18 cellular contexts compared by ENCODE assay signal in the genomic region with DNA sequence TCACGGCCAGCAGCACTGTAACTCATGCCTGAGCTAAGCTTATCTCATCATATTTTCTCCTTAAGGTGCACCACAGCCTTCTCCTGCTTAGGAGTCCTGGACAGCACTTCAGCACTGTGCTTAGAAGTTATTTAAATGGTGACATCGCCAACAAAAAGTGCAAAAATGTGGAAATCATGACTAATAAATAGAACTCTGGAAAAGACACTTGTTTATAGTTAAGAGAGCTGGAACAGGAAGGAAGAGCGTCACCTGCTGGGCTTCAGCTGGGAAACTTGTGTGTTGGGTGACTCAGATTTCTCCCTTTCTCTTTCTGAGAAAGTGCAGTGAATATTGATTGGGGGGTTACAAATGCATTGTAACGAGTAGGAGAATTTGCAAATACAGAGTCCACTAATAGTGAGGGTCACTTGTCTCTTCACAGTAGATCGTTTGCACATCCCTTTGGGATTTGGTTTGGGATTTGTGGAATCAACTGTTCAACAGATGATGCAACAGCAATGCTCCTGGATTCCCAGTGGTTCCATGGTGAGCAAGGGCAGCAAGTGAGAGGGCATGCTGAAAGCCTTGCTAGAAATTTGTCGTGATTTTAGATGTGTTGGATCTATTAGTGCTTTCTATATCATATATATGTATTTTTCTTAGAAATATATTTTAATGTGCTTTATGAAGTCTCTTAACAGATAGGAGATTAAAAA.
DNase-seq lines count a peak whose midpoint lies in the region; ATAC-seq, FAIRE-seq and TF ChIP-seq lines count a peak whose summit lies in the region.
"Had no signal": no experiment of that assay in that cellular context is flagged by ENCODE, and none has a peak within 500 bp of the region (broad histone marks: within the 10 kb centered on the region; RNA-seq: fewer than 3 reads in every experiment).

No MANE protein-coding gene starts in this region.

- no peak overlapping the region for H3K4me3 Mint-ChIP-seq in activated T-helper 2 cell treated with anti-CD3 and anti-CD28 coated beads, Interferon-gamma antibody, Interleukin-2, Interleukin-4, amounts not matched to agents 10 μg/mL and 5 μg/mL and 100 μg/mL, durations not matched to agents 14 hours and 24 hours and 36 hours (ENCODE audit: low read depth)
- H3K4me3 Mint-ChIP-seq in activated naive CD4-positive, alpha-beta T cell treated with anti-CD3 and anti-CD28 coated beads for 36 hours: no peak overlapping the region
- H3K4me3 Mint-ChIP-seq: activated T-cell treated with anti-CD3 and anti-CD28 coated beads, Interleukin-2, amount 50 U/mL, for 72 hours had no signal

- no peaks in the 10 kb centered on the region for H3K79me2 ChIP-seq in H1 (ENCODE audit: control insufficient read depth in 1 of 2, insufficient read depth in 2 of 2, low read length in 2 of 2)

- no peak overlapping the region for H3K4me3 ChIP-seq in MG63
- H3K4me3 ChIP-seq in H1 (ENCODE audit: extremely low read depth in 1 of 4, insufficient read depth in 2 of 4, low read depth in 3 of 4, low read length in 4 of 4): no peak overlapping the region
- no peak overlapping the region for H3K4me3 ChIP-seq in right lobe of liver
- no peak overlapping the region for H3K4me3 ChIP-seq in ascending aorta
- H3K4me3 ChIP-seq: left lung had no signal

- 0 out of 2 replicates have a peak overlapping the region, but pooled peaks have one; percentile 21 for H2BK20ac ChIP-seq in H1 (ENCODE audit: low read length)

- TF ChIP-seq RAD21 in H1 (IDR thresholded peaks at IDR 0.05 in 1 of 2, conservative IDR thresholded peaks at IDR 0.05 in 1 of 2; ENCODE audit: low read depth in 2 of 2, low read length in 2 of 2): peak; percentile 24 to 30

- FAIRE-seq in H1 (lab: Jason Lieb, UNC): no peak
- no peak for FAIRE-seq in GM12891 (lab: Jason Lieb, UNC)

- intact Hi-C loops in right lobe of liver (cut with DNase I): no loop called here
- intact Hi-C loops in ascending aorta (cut with DNase I): no loop called here
- intact Hi-C loops in activated T-helper 2 cell treated with anti-CD3 and anti-CD28 coated beads, Interferon-gamma antibody, Interleukin-2, Interleukin-4, amounts not matched to agents 10 μg/mL and 5 μg/mL and 100 μg/mL, durations not matched to agents 14 hours and 24 hours and 36 hours (cut with micrococcal nuclease): no loop called here
- intact Hi-C loops in activated naive CD4-positive, alpha-beta T cell treated with anti-CD3 and anti-CD28 coated beads for 36 hours (cut with micrococcal nuclease): no loop called here

- no peaks in the 10 kb centered on the region for H3K27me3 Mint-ChIP-seq in activated T-helper 2 cell treated with anti-CD3 and anti-CD28 coated beads, Interferon-gamma antibody, Interleukin-2, Interleukin-4, amounts not matched to agents 10 μg/mL and 5 μg/mL and 100 μg/mL, durations not matched to agents 14 hours and 24 hours and 36 hours (ENCODE audit: low read depth)
- peaks cover 12% of the 10 kb centered on the region for H3K27me3 Mint-ChIP-seq in activated naive CD4-positive, alpha-beta T cell treated with anti-CD3 and anti-CD28 coated beads for 36 hours (ENCODE audit: low read depth)

- H3K4me1 ChIP-seq in H1 (replicated peaks in 1 of 4; ENCODE audit: control insufficient read depth in 3 of 4, insufficient read depth in 4 of 4, low read length in 3 of 4) (no peaks in the 10 kb centered on the region), right lobe of liver (no peaks in the 10 kb centered on the region), ascending aorta (no peaks in the 10 kb centered on the region)
- H3K4me1 ChIP-seq: Caco-2, left lung had no signal

- H4K91ac ChIP-seq in H1 (replicated peaks; ENCODE audit: insufficient read length, low read length): peak overlapping the region; percentile 26

- no peak overlapping the region for H3K27ac Mint-ChIP-seq in activated T-helper 2 cell treated with anti-CD3 and anti-CD28 coated beads, Interferon-gamma antibody, Interleukin-2, Interleukin-4, amounts not matched to agents 10 μg/mL and 5 μg/mL and 100 μg/mL, durations not matched to agents 14 hours and 24 hours and 36 hours
- no peak overlapping the region for H3K27ac Mint-ChIP-seq in activated naive CD4-positive, alpha-beta T cell treated with anti-CD3 and anti-CD28 coated beads for 36 hours
- H3K27ac Mint-ChIP-seq: activated T-cell treated with anti-CD3 and anti-CD28 coated beads, Interleukin-2, amount 50 U/mL, for 72 hours had no signal

- H3K4ac ChIP-seq in H1 (replicated peaks; ENCODE audit: insufficient read length, low read depth, low read length): no peak overlapping the region

- H2AFZ ChIP-seq in H1 (ENCODE audit: low read length): peak overlapping the region; percentile 97

- no peaks in the 10 kb centered on the region for H3K36me3 ChIP-seq in MG63
- H3K36me3 ChIP-seq in H1 (ENCODE audit: control insufficient read depth in 2 of 4, insufficient read depth in 4 of 4, low read length in 3 of 4): no peaks in the 10 kb centered on the region
- H3K36me3 ChIP-seq in right lobe of liver: no peaks in the 10 kb centered on the region
- no peaks in the 10 kb centered on the region for H3K36me3 ChIP-seq in ascending aorta
- H3K36me3 ChIP-seq: left lung had no signal

- H3K79me1 ChIP-seq in H1 (ENCODE audit: low read depth, low read length): no peaks in the 10 kb centered on the region

- 0 out of 4 replicates have a peak overlapping the region, but pooled peaks of 1 of the 2 experiments have one; percentile 11 for H3K4me2 ChIP-seq in H1 (ENCODE audit: insufficient read depth in 1 of 2, low read depth in 2 of 2, low read length in 2 of 2)

- POLR2A ChIA-PET in H1 (lab: Charles Lee; ENCODE audit: partially characterized antibody): no interaction called here

- peak; percentile 26 for DNase-seq in ELF-1 (ENCODE audit: low read depth, low spot score)
- DNase-seq in MG63: peak; percentile 33
- no peak for DNase-seq in H1 (ENCODE audit: low read depth in 1 of 2, low spot score in 2 of 2)
- no peak for DNase-seq in right lobe of liver
- DNase-seq in ascending aorta (ENCODE audit: low spot score in 2 of 2): no peak
- DNase-seq in activated T-helper 2 cell treated with anti-CD3 and anti-CD28 coated beads, Interferon-gamma antibody, Interleukin-2, Interleukin-4, amounts not matched to agents 10 μg/mL and 5 μg/mL and 100 μg/mL, durations not matched to agents 14 hours and 24 hours and 36 hours (ENCODE audit: low spot score): no peak
- DNase-seq in GM12891 (ENCODE audit: insufficient read length, low spot score): no peak
- DNase-seq in activated naive CD4-positive, alpha-beta T cell treated with anti-CD3 and anti-CD28 coated beads for 36 hours: no peak
- DNase-seq: activated CD4-positive, CD25-positive, alpha-beta regulatory T cell treated with anti-CD3 and anti-CD28 coated beads, Interleukin-2, amount 50 U/mL, for 72 hours; activated T-cell treated with anti-CD3 and anti-CD28 coated beads, Interleukin-2, amount 50 U/mL, for 72 hours; foreskin melanocyte; left lung; NCI-H1092 treated with DMSO at 0.1 percent for 48 hours; NCI-H526 treated with DMSO at 0.1 percent for 48 hours; nucleus accumbens; stimulated activated naive CD4-positive, alpha-beta T cell had no signal

- no peaks in the 10 kb centered on the region for H3K9me3 ChIP-seq in MG63
- H3K9me3 ChIP-seq in H1 (ENCODE audit: insufficient read depth in 2 of 2, low read depth in 1 of 2, low read length in 1 of 2): no peaks in the 10 kb centered on the region
- no peaks in the 10 kb centered on the region for H3K9me3 ChIP-seq in right lobe of liver
- H3K9me3 ChIP-seq in ascending aorta: no peaks in the 10 kb centered on the region
- H3K9me3 ChIP-seq: Caco-2 had no signal

- H4K20me1 ChIP-seq in H1 (replicated peaks in 1 of 2; ENCODE audit: control insufficient read depth in 1 of 2, insufficient read depth in 2 of 2, low read length in 2 of 2): no peaks in the 10 kb centered on the region

- H2BK5ac ChIP-seq in H1 (ENCODE audit: low read depth, low read length): no peak overlapping the region

- CTCF ChIA-PET in H1 (lab: Charles Lee; ENCODE audit: partially characterized antibody): interaction anchor here (0.9 to 1.2 kb wide), 3 partner anchors 10 to 558 kb away, joined by 3 to 4 read pairs (median 4); no protein-coding TSS in a partner anchor
- CTCF ChIA-PET in activated naive CD4-positive, alpha-beta T cell treated with anti-CD3 and anti-CD28 coated beads for 36 hours (lab: Charles Lee): no interaction called here

- no peak for TF ChIP-seq EP300 in H1 (IDR thresholded peaks at IDR 0.05; ENCODE audit: borderline replicate concordance in 1 of 2, low read depth in 2 of 2, low read length in 2 of 2)

- no peak overlapping the region for H3K18ac ChIP-seq in H1 (ENCODE audit: extremely low read depth, low read length)

- H3K23ac ChIP-seq in H1 (ENCODE audit: insufficient read length): no peak overlapping the region

- peak overlapping the region; percentile 55; the same call in 1 of the 2 replicates for H2BK12ac ChIP-seq in H1 (ENCODE audit: low read depth, low read length)

- peak in 1 of 4 donors; percentile 50 for ATAC-seq in right lobe of liver
- ATAC-seq: activated T-cell treated with anti-CD3 and anti-CD28 coated beads, Interleukin-2, amount 50 U/mL, for 72 hours; left lung had no signal

- H2BK120ac ChIP-seq in H1 (replicated peaks; ENCODE audit: low read depth, low read length): no peak overlapping the region

- no peak overlapping the region for H3K9ac ChIP-seq in H1 (replicated peaks in 1 of 4; ENCODE audit: extremely low read depth in 1 of 4, low read depth in 3 of 4, low read length in 3 of 4)

- 64% methylated on average over 6 of the region's 6 CpGs; no CpG with 5 or more reads in 1 of the 2 experiments for WGBS in H1 (ENCODE audit: extremely low coverage in 1 of 2, insufficient coverage in 1 of 2, insufficient read length in 1 of 2, insufficient replicate concordance in 2 of 2, low coverage in 1 of 2, low lambda C conversion rate in 2 of 2, missing lambda C conversion rate in 1 of 2), 2 experiments
- WGBS in right lobe of liver (ENCODE audit: insufficient coverage, low coverage, low lambda C conversion rate, missing lambda C conversion rate): 37% methylated on average over 6 of the region's 6 CpGs

- no peak overlapping the region for H3K56ac ChIP-seq in H1 (replicated peaks; ENCODE audit: insufficient read length, low read depth, low read length)

- H3K4me1 Mint-ChIP-seq in activated T-helper 2 cell treated with anti-CD3 and anti-CD28 coated beads, Interferon-gamma antibody, Interleukin-2, Interleukin-4, amounts not matched to agents 10 μg/mL and 5 μg/mL and 100 μg/mL, durations not matched to agents 14 hours and 24 hours and 36 hours (ENCODE audit: low read depth): no peaks in the 10 kb centered on the region
- no peaks in the 10 kb centered on the region for H3K4me1 Mint-ChIP-seq in activated naive CD4-positive, alpha-beta T cell treated with anti-CD3 and anti-CD28 coated beads for 36 hours (ENCODE audit: low read depth)

- no peak overlapping the region for H3K27ac ChIP-seq in H1 (ENCODE audit: low read depth, low read length)
- H3K27ac ChIP-seq in right lobe of liver: no peak overlapping the region
- H3K27ac ChIP-seq in ascending aorta: no peak overlapping the region
- H3K27ac ChIP-seq: HL-60, left lung had no signal

- H4K8ac ChIP-seq in H1 (ENCODE audit: extremely low read depth, insufficient read depth, low read length): no peak overlapping the region

- no peaks in the 10 kb centered on the region for H3K23me2 ChIP-seq in H1 (ENCODE audit: low read depth, low read length)

- TF ChIP-seq POLR2A in H1 (IDR thresholded peaks at IDR 0.05; ENCODE audit: control extremely low read depth in 1 of 2, low read depth in 2 of 2, low read length in 2 of 2) (no peak), right lobe of liver (IDR thresholded peaks at IDR 0.05) (no peak), GM12891 (IDR thresholded peaks at IDR 0.05; ENCODE audit: low read depth, low read length) (no peak)

- H3K9me3 Mint-ChIP-seq in activated T-helper 2 cell treated with anti-CD3 and anti-CD28 coated beads, Interferon-gamma antibody, Interleukin-2, Interleukin-4, amounts not matched to agents 10 μg/mL and 5 μg/mL and 100 μg/mL, durations not matched to agents 14 hours and 24 hours and 36 hours: no peaks in the 10 kb centered on the region
- peaks cover 5% of the 10 kb centered on the region for H3K9me3 Mint-ChIP-seq in activated naive CD4-positive, alpha-beta T cell treated with anti-CD3 and anti-CD28 coated beads for 36 hours
- H3K9me3 Mint-ChIP-seq: activated T-cell treated with anti-CD3 and anti-CD28 coated beads, Interleukin-2, amount 50 U/mL, for 72 hours had no signal

- H3K27me3 ChIP-seq in MG63: no peaks in the 10 kb centered on the region
- H3K27me3 ChIP-seq in H1 (replicated peaks in 1 of 4; ENCODE audit: control insufficient read depth in 3 of 4, extremely low read depth in 1 of 4, insufficient read depth in 3 of 4, low read length in 3 of 4): no peaks in the 10 kb centered on the region; a peak in 1 of 7 replicates
- H3K27me3 ChIP-seq in right lobe of liver: no peaks in the 10 kb centered on the region
- H3K27me3 ChIP-seq in ascending aorta: no peaks in the 10 kb centered on the region
- H3K27me3 ChIP-seq: left lung had no signal

- H3K36me3 Mint-ChIP-seq in activated T-helper 2 cell treated with anti-CD3 and anti-CD28 coated beads, Interferon-gamma antibody, Interleukin-2, Interleukin-4, amounts not matched to agents 10 μg/mL and 5 μg/mL and 100 μg/mL, durations not matched to agents 14 hours and 24 hours and 36 hours (ENCODE audit: low read depth): no peaks in the 10 kb centered on the region
- no peaks in the 10 kb centered on the region for H3K36me3 Mint-ChIP-seq in activated naive CD4-positive, alpha-beta T cell treated with anti-CD3 and anti-CD28 coated beads for 36 hours (ENCODE audit: low read depth)

- no peak overlapping the region for H2AK5ac ChIP-seq in H1 (ENCODE audit: low read depth, low read length)

- no peak overlapping the region for H2BK15ac ChIP-seq in H1 (ENCODE audit: low read length)

- no peak overlapping the region for H4K5ac ChIP-seq in H1 (ENCODE audit: insufficient read length, low read depth, low read length)

- no peak overlapping the region for H3K14ac ChIP-seq in H1 (ENCODE audit: insufficient read length)

- peak in 2 of 3 experiments; percentile 3 to 29; a peak in 3 of 4 replicates for TF ChIP-seq CTCF in H1 (IDR thresholded peaks at IDR 0.05; ENCODE audit: control extremely low read depth in 1 of 3, insufficient read depth in 1 of 3, low read depth in 1 of 3, low read length in 3 of 3)
- peak in 3 of 4 donors; percentile 12 to 16 (median 16) for TF ChIP-seq CTCF in right lobe of liver (IDR thresholded peaks at IDR 0.05)
- TF ChIP-seq CTCF in ascending aorta (IDR thresholded peaks at IDR 0.05): no peak

Comparison
In these comparisons a context has a peak if more than half of its experiments do, and no peak if none do; other contexts are left out.
1. DNase-seq: peak in ELF-1 (single experiment) and MG63 (single experiment); none in H1 (0 of 2), right lobe of liver (0 of 3), ascending aorta (0 of 2), activated T-helper 2 cell treated with anti-CD3 and anti-CD28 coated beads, Interferon-gamma antibody, Interleukin-2, Interleukin-4, amounts not matched to agents 10 μg/mL and 5 μg/mL and 100 μg/mL, durations not matched to agents 14 hours and 24 hours and 36 hours (single experiment), GM12891 (single experiment) and activated naive CD4-positive, alpha-beta T cell treated with anti-CD3 and anti-CD28 coated beads for 36 hours (single experiment).
2. CTCF ChIP-seq: peak in H1 (2 of 3) and right lobe of liver (3 of 4); none in ascending aorta (0 of 3).